In genomic region chr3:18761530-18761929, GRCh38 we compare ENCODE assay signal across 16 cellular contexts.
DNase-seq lines count a peak whose midpoint lies in the region; ATAC-seq and TF ChIP-seq lines count a peak whose summit lies in the region.
"Had no signal": no experiment of that assay in that cellular context is flagged by ENCODE, and none has a peak within 500 bp of the region (broad histone marks: within the 10 kb centered on the region; RNA-seq: fewer than 3 reads in every experiment).

No MANE protein-coding gene starts in this region.

- peak overlapping the region; percentile 80 for H2AFZ ChIP-seq in OCI-LY7 (ENCODE audit: low read length)

- BruUV-seq in OCI-LY7 (replicated peaks; lab: Mats Ljungman, UMichigan): no TSS peak

- H3K79me2 ChIP-seq in OCI-LY7 (ENCODE audit: insufficient read depth, low read depth, low read length): no peaks in the 10 kb centered on the region

- H4K20me1 ChIP-seq in OCI-LY7 (ENCODE audit: insufficient read depth, low read length): no peaks in the 10 kb centered on the region

- DNase-seq in OCI-LY7 (ENCODE audit: low spot score) (peak; percentile 60), adrenal gland (no peak), esophagus squamous epithelium (lab: John Stamatoyannopoulos, UW) (no peak)
- no peak for DNase-seq in stimulated activated naive B cell treated with anti-CD40 and anti-IgM and Interleukin-4, amounts not matched to agents 10 μg/mL and 1 μg/mL and 100 μg/mL, for 72 hours
- no peak for DNase-seq in effector memory CD4-positive, alpha-beta T cell
- DNase-seq: C1 segment of cervical spinal cord; CD4-positive, alpha-beta memory T cell; DMS79; HCEC 1CT; HFFc6; KG1 had no signal

- H3K27ac Mint-ChIP-seq in stimulated activated naive B cell treated with anti-CD40 and anti-IgM and Interleukin-4, amounts not matched to agents 10 μg/mL and 1 μg/mL and 100 μg/mL, for 72 hours: no peak overlapping the region
- H3K27ac Mint-ChIP-seq: B cell; CD4-positive, alpha-beta memory T cell; HFFc6; IgD-negative memory B cell had no signal

- H3K4me3 ChIP-seq in OCI-LY7 (ENCODE audit: low read depth, low read length, poor library complexity, severe bottlenecking): no peak overlapping the region
- no peak overlapping the region for H3K4me3 ChIP-seq in effector memory CD4-positive, alpha-beta T cell (ENCODE audit: insufficient read depth, low read depth, low read length, poor library complexity, severe bottlenecking)
- H3K4me3 ChIP-seq in adrenal gland: no peak overlapping the region
- H3K4me3 ChIP-seq in esophagus squamous epithelium: no peak overlapping the region
- H3K4me3 ChIP-seq: GM12878 had no signal

- intact Hi-C loops in OCI-LY7 (cut with micrococcal nuclease; ENCODE audit: unreplicated experiment): loop anchor here (5.0 kb wide), 1 partner anchor 259 kb away; no protein-coding TSS in a partner anchor
- intact Hi-C loops in adrenal gland (cut with DNase I): no loop called here
- intact Hi-C loops in esophagus squamous epithelium (cut with DNase I): no loop called here

- H3K27me3 Mint-ChIP-seq in stimulated activated naive B cell treated with anti-CD40 and anti-IgM and Interleukin-4, amounts not matched to agents 10 μg/mL and 1 μg/mL and 100 μg/mL, for 72 hours: no peaks in the 10 kb centered on the region
- H3K27me3 Mint-ChIP-seq: B cell, IgD-negative memory B cell had no signal

- no peaks in the 10 kb centered on the region for H3K4me1 Mint-ChIP-seq in stimulated activated naive B cell treated with anti-CD40 and anti-IgM and Interleukin-4, amounts not matched to agents 10 μg/mL and 1 μg/mL and 100 μg/mL, for 72 hours
- H3K4me1 Mint-ChIP-seq: B cell, IgD-negative memory B cell had no signal

- POLR2A ChIA-PET in OCI-LY7 (lab: Charles Lee): interaction anchor here (1.2 kb wide), 1 partner anchor 204 kb away, joined by 4 read pairs; no protein-coding TSS in a partner anchor

- H3K27ac ChIP-seq in OCI-LY7 (ENCODE audit: low read depth, low read length, poor library complexity, severe bottlenecking): peak overlapping the region; percentile 15
- no peak overlapping the region for H3K27ac ChIP-seq in effector memory CD4-positive, alpha-beta T cell (ENCODE audit: insufficient read depth, low read length, poor library complexity, severe bottlenecking)
- no peak overlapping the region for H3K27ac ChIP-seq in adrenal gland
- H3K27ac ChIP-seq in esophagus squamous epithelium: no peak overlapping the region

- H3K4me3 Mint-ChIP-seq in stimulated activated naive B cell treated with anti-CD40 and anti-IgM and Interleukin-4, amounts not matched to agents 10 μg/mL and 1 μg/mL and 100 μg/mL, for 72 hours: no peak overlapping the region
- H3K4me3 Mint-ChIP-seq: B cell; CD4-positive, alpha-beta memory T cell; HFFc6; IgD-negative memory B cell had no signal

- H3K4me1 ChIP-seq in OCI-LY7 (ENCODE audit: insufficient read depth, low read length, poor library complexity, severe bottlenecking): peaks cover 19% of the 10 kb centered on the region
- H3K4me1 ChIP-seq in effector memory CD4-positive, alpha-beta T cell (ENCODE audit: control insufficient read depth, insufficient read depth, low read length, poor library complexity, severe bottlenecking): no peaks in the 10 kb centered on the region
- no peaks in the 10 kb centered on the region for H3K4me1 ChIP-seq in adrenal gland (replicated peaks in 1 of 2)
- peaks cover 0 to 8% (median 0%) of the 10 kb centered on the region in 3 donors for H3K4me1 ChIP-seq in esophagus squamous epithelium

- H3K4me2 ChIP-seq in OCI-LY7 (ENCODE audit: low read length): peak overlapping the region; percentile 52

- ATAC-seq in GM19395 (IDR thresholded peaks at IDR 0.05; ENCODE audit: unreplicated experiment): peak; percentile 45
- ATAC-seq in HG03025 (IDR thresholded peaks at IDR 0.05; ENCODE audit: low FRiP score, unreplicated experiment): peak; percentile 68
- peak; percentile 75 to 82 for ATAC-seq in stimulated activated naive B cell treated with anti-CD40 and anti-IgM and Interleukin-4, amounts not matched to agents 10 μg/mL and 1 μg/mL and 100 μg/mL, for 72 hours (replicated peaks)
- ATAC-seq: GM12878 had no signal

- H3K36me3 Mint-ChIP-seq in stimulated activated naive B cell treated with anti-CD40 and anti-IgM and Interleukin-4, amounts not matched to agents 10 μg/mL and 1 μg/mL and 100 μg/mL, for 72 hours: no peaks in the 10 kb centered on the region
- H3K36me3 Mint-ChIP-seq: CD4-positive, alpha-beta memory T cell; IgD-negative memory B cell had no signal

- CTCF ChIA-PET in OCI-LY7 (lab: Charles Lee; ENCODE audit: unreplicated experiment): no interaction called here

- no peak for TF ChIP-seq CTCF in OCI-LY7 (conservative IDR thresholded peaks at IDR 0.05; ENCODE audit: low read length)
- TF ChIP-seq CTCF in adrenal gland (IDR thresholded peaks at IDR 0.05): no peak
- TF ChIP-seq CTCF in esophagus squamous epithelium (IDR thresholded peaks at IDR 0.05): no peak

- WGBS in adrenal gland, 4 donors: 39 to 65% (median 58%) methylated on average over 5 of the region's 5 CpGs
- 52 to 56% methylated on average over 5 of the region's 5 CpGs for WGBS in esophagus squamous epithelium, 2 donors

- TF ChIP-seq POLR2A in adrenal gland (IDR thresholded peaks at IDR 0.05) (no peak), esophagus squamous epithelium (IDR thresholded peaks at IDR 0.05) (no peak)

- H3K36me3 ChIP-seq in OCI-LY7 (ENCODE audit: insufficient read depth, low read length) (no peaks in the 10 kb centered on the region), adrenal gland (replicated peaks in 1 of 2) (no peaks in the 10 kb centered on the region), esophagus squamous epithelium (no peaks in the 10 kb centered on the region)
- no peaks in the 10 kb centered on the region for H3K36me3 ChIP-seq in effector memory CD4-positive, alpha-beta T cell (ENCODE audit: control insufficient read depth, insufficient read depth, low read length)

- no peaks in the 10 kb centered on the region for H3K27me3 ChIP-seq in effector memory CD4-positive, alpha-beta T cell (replicated peaks; ENCODE audit: control insufficient read depth, insufficient read depth, low read length, poor library complexity, severe bottlenecking)
- H3K27me3 ChIP-seq in adrenal gland: no peaks in the 10 kb centered on the region
- H3K27me3 ChIP-seq in esophagus squamous epithelium: no peaks in the 10 kb centered on the region

- no peaks in the 10 kb centered on the region for H3K9me3 ChIP-seq in OCI-LY7 (ENCODE audit: low read length)
- H3K9me3 ChIP-seq in effector memory CD4-positive, alpha-beta T cell (ENCODE audit: control insufficient read depth, low read length): no peaks in the 10 kb centered on the region
- H3K9me3 ChIP-seq in adrenal gland (replicated peaks in 1 of 3): no peaks in the 10 kb centered on the region
- H3K9me3 ChIP-seq in esophagus squamous epithelium: no peaks in the 10 kb centered on the region

- no peaks in the 10 kb centered on the region for H3K9me3 Mint-ChIP-seq in stimulated activated naive B cell treated with anti-CD40 and anti-IgM and Interleukin-4, amounts not matched to agents 10 μg/mL and 1 μg/mL and 100 μg/mL, for 72 hours
- H3K9me3 Mint-ChIP-seq: CD4-positive, alpha-beta memory T cell; IgD-negative memory B cell had no signal

- no peaks in the 10 kb centered on the region for H3K9me2 ChIP-seq in OCI-LY7 (ENCODE audit: insufficient read depth, low read length)
